In genomic region chr2:152446213-152446612, GRCh38 we compare ENCODE assay signal across 19 cellular contexts.
DNase-seq lines count a peak whose midpoint lies in the region; ATAC-seq and TF ChIP-seq lines count a peak whose summit lies in the region.
"Had no signal": no experiment of that assay in that cellular context is flagged by ENCODE, and none has a peak within 500 bp of the region (broad histone marks: within the 10 kb centered on the region; RNA-seq: fewer than 3 reads in every experiment).

No MANE protein-coding gene starts in this region.

- H3K27ac ChIP-seq in spleen = peak overlapping the region in 5 of 8 donors; percentile 19 to 60 (median 30)
- H3K27ac ChIP-seq: colonic mucosa, WERI-Rb-1 had no signal

- H3K27me3 ChIP-seq in adipocyte (replicated peaks; ENCODE audit: control insufficient read depth, insufficient read depth, low read length) (no peaks in the 10 kb centered on the region), spleen (replicated peaks in 1 of 7) (no peaks in the 10 kb centered on the region)
- H3K27me3 ChIP-seq: colonic mucosa had no signal

- H3K4me3 ChIP-seq in adipocyte (ENCODE audit: low read length) (no peak overlapping the region), fibroblast of villous mesenchyme (ENCODE audit: low read depth, low read length) (no peak overlapping the region), spleen (no peak overlapping the region)
- H3K4me3 ChIP-seq: colonic mucosa had no signal

- ATAC-seq in GM18511 (IDR thresholded peaks at IDR 0.05; ENCODE audit: unreplicated experiment) = peak; percentile 6
- no peak for ATAC-seq in HG03432 (IDR thresholded peaks at IDR 0.05; ENCODE audit: unreplicated experiment)
- ATAC-seq: naive thymus-derived CD4-positive, alpha-beta T cell had no signal

- H3K9ac ChIP-seq in adipocyte (ENCODE audit: low read length) = peak overlapping the region; percentile 27

- 59 to 81% (median 69%) methylated on average over 1 of the region's 1 CpG for WGBS in spleen, 5 donors

- no peak for TF ChIP-seq POLR2A in spleen (IDR thresholded peaks at IDR 0.05)

- no peaks in the 10 kb centered on the region for H3K9me3 ChIP-seq in adipocyte (ENCODE audit: control insufficient read depth, low read length)
- no peaks in the 10 kb centered on the region for H3K9me3 ChIP-seq in spleen
- H3K9me3 ChIP-seq: Caco-2, colonic mucosa had no signal

- no peak for DNase-seq in adipocyte (ENCODE audit: low read depth)
- peak; percentile 20 for DNase-seq in fibroblast of villous mesenchyme (ENCODE audit: low read depth)
- no peak for DNase-seq in spleen
- no peak for DNase-seq in NCI-H510A treated with DMSO at 0.1 percent for 48 hours (lab: John Stamatoyannopoulos, UW)
- DNase-seq in activated naive CD4-positive, alpha-beta T cell treated with anti-CD3 and anti-CD28 coated beads, Interleukin-2, amount 50 U/mL, for 16 hours = no peak
- no peak for DNase-seq in HK-2 (ENCODE audit: unreplicated experiment)
- DNase-seq: activated CD4-positive, alpha-beta T cell treated with anti-CD3 and anti-CD28 coated beads, Interleukin-2, amount 50 U/mL, for 4 hours; activated gamma-delta T cell treated with Interleukin-2 at 50 U/mL for 16 hours; AML-193; aorta; Caco-2; colonic mucosa; naive thymus-derived CD4-positive, alpha-beta T cell; NCI-H1105 treated with DMSO at 0.1 percent for 48 hours; NCI-H774; T-helper 2 cell; WERI-Rb-1 had no signal

- no peaks in the 10 kb centered on the region for H3K36me3 ChIP-seq in adipocyte (ENCODE audit: control insufficient read depth, insufficient read depth, low read length, severe bottlenecking)
- H3K36me3 ChIP-seq in spleen = no peaks in the 10 kb centered on the region
- H3K36me3 ChIP-seq: colonic mucosa, WERI-Rb-1 had no signal

- no peak for TF ChIP-seq CTCF in fibroblast of villous mesenchyme (IDR thresholded peaks at IDR 0.05; ENCODE audit: insufficient read depth, low read depth, low read length)
- TF ChIP-seq CTCF in spleen (IDR thresholded peaks at IDR 0.05 in 8 of 11, conservative IDR thresholded peaks at IDR 0.05 in 3 of 11) = no peak

- intact Hi-C loops in spleen (cut with DNase I; ENCODE audit: low total_unique reads) = no loop called here

- H3K4me1 ChIP-seq in adipocyte (ENCODE audit: control insufficient read depth, insufficient read depth, low read length) (peaks cover 43% of the 10 kb centered on the region), spleen (peaks cover 0 to 33% (median 1%) of the 10 kb centered on the region in 6 donors)
- H3K4me1 ChIP-seq: Caco-2, colonic mucosa had no signal
